ENCODE assay signal across 11 cellular contexts in the genomic region with DNA sequence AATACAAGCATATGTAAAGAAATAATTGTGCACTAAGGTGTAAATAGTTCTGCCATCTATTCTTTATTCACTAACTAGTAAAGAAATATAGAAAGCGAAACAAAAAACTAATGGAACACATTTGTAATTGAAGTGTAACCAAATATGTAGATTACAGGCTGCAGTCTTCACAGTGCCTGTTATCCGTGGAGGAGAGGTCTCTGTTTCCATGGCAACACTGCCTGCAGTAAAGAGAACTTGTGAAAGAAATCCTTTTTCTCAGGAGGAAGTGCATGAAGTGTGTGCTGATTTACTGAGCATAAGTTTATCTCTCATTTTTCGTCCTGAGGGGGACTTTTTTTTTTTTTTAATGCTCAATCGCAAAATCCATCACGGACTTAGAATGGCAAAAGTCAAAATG.
DNase-seq lines count a peak whose midpoint lies in the region; ATAC-seq and TF ChIP-seq lines count a peak whose summit lies in the region.
"Had no signal": no experiment of that assay in that cellular context is flagged by ENCODE, and none has a peak within 500 bp of the region (broad histone marks: within the 10 kb centered on the region; RNA-seq: fewer than 3 reads in every experiment).

No MANE protein-coding gene starts in this region.

- no peak overlapping the region for H3K4me3 Mint-ChIP-seq in activated T-cell treated with anti-CD3 and anti-CD28 coated beads, Interleukin-2, amount 50 U/mL, for 24 hours
- H3K4me3 Mint-ChIP-seq in activated T-helper 1 cell treated with anti-CD3 and anti-CD28 coated beads, Interleukin-12 subunit alpha, Interleukin-12 subunit beta, Interleukin-2, Interleukin-4 antibody, amounts not matched to agents 30 ng/mL and 10 ng/mL and 1 ng/mL, durations not matched to agents 14 hours and 24 hours and 36 hours = no peak overlapping the region

- no peaks in the 10 kb centered on the region for H3K36me3 ChIP-seq in transverse colon
- H3K36me3 ChIP-seq: thyroid gland had no signal

- peaks cover 84% of the 10 kb centered on the region for H3K36me3 Mint-ChIP-seq in activated T-cell treated with anti-CD3 and anti-CD28 coated beads, Interleukin-2, amount 50 U/mL, for 24 hours (ENCODE audit: low read depth)
- H3K36me3 Mint-ChIP-seq in activated T-helper 1 cell treated with anti-CD3 and anti-CD28 coated beads, Interleukin-12 subunit alpha, Interleukin-12 subunit beta, Interleukin-2, Interleukin-4 antibody, amounts not matched to agents 30 ng/mL and 10 ng/mL and 1 ng/mL, durations not matched to agents 14 hours and 24 hours and 36 hours (ENCODE audit: low read depth) = peaks cover 35% of the 10 kb centered on the region

- no peak overlapping the region for H3K4me3 ChIP-seq in transverse colon
- H3K4me3 ChIP-seq: thyroid gland had no signal

- no peaks in the 10 kb centered on the region for H3K9me3 ChIP-seq in transverse colon
- H3K9me3 ChIP-seq: thyroid gland had no signal

- DNase-seq in activated T-cell treated with anti-CD3 and anti-CD28 coated beads, Interleukin-2, amount 50 U/mL, for 24 hours = no peak
- no peak for DNase-seq in activated T-cell treated with anti-CD3 and anti-CD28 coated beads, Interleukin-2, amount 50 U/mL, for 48 hours
- DNase-seq in activated T-helper 1 cell treated with anti-CD3 and anti-CD28 coated beads, Interleukin-12 subunit alpha, Interleukin-12 subunit beta, Interleukin-2, Interleukin-4 antibody, amounts not matched to agents 30 ng/mL and 10 ng/mL and 1 ng/mL, durations not matched to agents 14 hours and 24 hours and 36 hours (ENCODE audit: low spot score) = no peak
- no peak for DNase-seq in stimulated activated naive CD8-positive, alpha-beta T cell treated with anti-CD3 and anti-CD28 coated beads, Interleukin-15, Interleukin-2, amounts not matched to agents 100 U/mL and 50 U/mL, for 24 hours
- DNase-seq in HuH-7 (ENCODE audit: low spot score) (no peak), transverse colon (no peak), kidney glomerular epithelial cell (lab: John Stamatoyannopoulos, UW) (no peak)
- DNase-seq: stimulated activated CD4-positive, alpha-beta T cell treated with anti-CD3 and anti-CD28 coated beads, Interleukin-1b, Interleukin-23, amount 100 ng/mL, for 48 hours; thyroid gland had no signal

- H3K27me3 Mint-ChIP-seq in activated T-cell treated with anti-CD3 and anti-CD28 coated beads, Interleukin-2, amount 50 U/mL, for 24 hours = no peaks in the 10 kb centered on the region
- no peaks in the 10 kb centered on the region for H3K27me3 Mint-ChIP-seq in activated T-helper 1 cell treated with anti-CD3 and anti-CD28 coated beads, Interleukin-12 subunit alpha, Interleukin-12 subunit beta, Interleukin-2, Interleukin-4 antibody, amounts not matched to agents 30 ng/mL and 10 ng/mL and 1 ng/mL, durations not matched to agents 14 hours and 24 hours and 36 hours (ENCODE audit: insufficient read depth)

- ATAC-seq in HG02798 (IDR thresholded peaks at IDR 0.05; ENCODE audit: poor library complexity, unreplicated experiment) = peak; percentile 47
- peak; percentile 71 for ATAC-seq in stimulated activated naive CD8-positive, alpha-beta T cell treated with anti-CD3 and anti-CD28 coated beads, Interleukin-15, Interleukin-2, amounts not matched to agents 100 U/mL and 50 U/mL, for 24 hours

- peak overlapping the region; percentile 59 for H3K27ac Mint-ChIP-seq in activated T-cell treated with anti-CD3 and anti-CD28 coated beads, Interleukin-2, amount 50 U/mL, for 24 hours
- peak overlapping the region; percentile 40 for H3K27ac Mint-ChIP-seq in activated T-helper 1 cell treated with anti-CD3 and anti-CD28 coated beads, Interleukin-12 subunit alpha, Interleukin-12 subunit beta, Interleukin-2, Interleukin-4 antibody, amounts not matched to agents 30 ng/mL and 10 ng/mL and 1 ng/mL, durations not matched to agents 14 hours and 24 hours and 36 hours

- H3K4me1 ChIP-seq in transverse colon = peaks cover 0 to 3% (median 0%) of the 10 kb centered on the region in 4 donors
- H3K4me1 ChIP-seq: thyroid gland had no signal

- H3K27ac ChIP-seq in transverse colon = no peak overlapping the region
- H3K27ac ChIP-seq: RWPE1, thyroid gland had no signal

- H3K9me3 Mint-ChIP-seq in activated T-cell treated with anti-CD3 and anti-CD28 coated beads, Interleukin-2, amount 50 U/mL, for 24 hours = no peaks in the 10 kb centered on the region
- no peaks in the 10 kb centered on the region for H3K9me3 Mint-ChIP-seq in activated T-helper 1 cell treated with anti-CD3 and anti-CD28 coated beads, Interleukin-12 subunit alpha, Interleukin-12 subunit beta, Interleukin-2, Interleukin-4 antibody, amounts not matched to agents 30 ng/mL and 10 ng/mL and 1 ng/mL, durations not matched to agents 14 hours and 24 hours and 36 hours

- TF ChIP-seq EP300 in transverse colon (IDR thresholded peaks at IDR 0.05; ENCODE audit: low read depth) = no peak

- peaks cover 37% of the 10 kb centered on the region for H3K4me1 Mint-ChIP-seq in activated T-cell treated with anti-CD3 and anti-CD28 coated beads, Interleukin-2, amount 50 U/mL, for 24 hours (ENCODE audit: low read depth)
- H3K4me1 Mint-ChIP-seq in activated T-helper 1 cell treated with anti-CD3 and anti-CD28 coated beads, Interleukin-12 subunit alpha, Interleukin-12 subunit beta, Interleukin-2, Interleukin-4 antibody, amounts not matched to agents 30 ng/mL and 10 ng/mL and 1 ng/mL, durations not matched to agents 14 hours and 24 hours and 36 hours (ENCODE audit: low read depth) = peaks cover 23% of the 10 kb centered on the region

- no peak for TF ChIP-seq CTCF in transverse colon (IDR thresholded peaks at IDR 0.05)

- no peaks in the 10 kb centered on the region for H3K27me3 ChIP-seq in transverse colon
- H3K27me3 ChIP-seq: thyroid gland had no signal

- intact Hi-C loops in activated T-helper 1 cell treated with anti-CD3 and anti-CD28 coated beads, Interleukin-12 subunit alpha, Interleukin-12 subunit beta, Interleukin-2, Interleukin-4 antibody, amounts not matched to agents 30 ng/mL and 10 ng/mL and 1 ng/mL, durations not matched to agents 14 hours and 24 hours and 36 hours (cut with micrococcal nuclease) = loop anchor here (5.0 kb wide), 1 partner anchor 108 kb away; no protein-coding TSS in a partner anchor
- intact Hi-C loops in transverse colon (cut with DNase I; ENCODE audit: low total_unique reads) = no loop called here

- in situ Hi-C loops in transverse colon (cut with MboI; ENCODE audit: low pct_ligation_motif_present in 1 of 4, low pct_unique_long_range_greater_than_20kb in 1 of 4, low sequenced_read_pairs in 3 of 4) = no loop called here

- no peak for TF ChIP-seq POLR2A in transverse colon (IDR thresholded peaks at IDR 0.05)

- WGBS in transverse colon (ENCODE audit: low coverage in 1 of 2), 2 donors = 34 to 45% methylated on average over 5 of the region's 5 CpGs
